20 cellular contexts compared by ENCODE assay signal in the genomic region with DNA sequence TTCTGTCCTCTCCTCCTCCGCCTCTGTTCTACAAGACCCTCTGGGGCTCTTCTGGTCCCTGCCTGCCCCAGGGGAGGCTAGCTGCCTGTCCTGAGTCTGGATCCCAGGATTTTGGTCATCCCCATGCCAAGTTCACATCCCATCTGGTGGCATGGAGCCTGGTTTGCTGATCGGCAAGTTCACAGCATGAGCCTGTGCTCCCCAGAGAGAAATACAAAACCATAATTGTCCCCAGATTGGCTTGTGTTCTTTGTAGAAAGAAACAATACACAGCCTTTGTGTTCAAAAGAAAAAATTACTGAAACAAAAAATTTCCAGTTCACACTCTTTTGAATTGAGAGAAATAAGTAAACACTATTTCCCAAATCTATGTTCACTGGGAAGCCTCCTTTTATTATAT.
DNase-seq lines count a peak whose midpoint lies in the region; ATAC-seq and TF ChIP-seq lines count a peak whose summit lies in the region.
"Had no signal": no experiment of that assay in that cellular context is flagged by ENCODE, and none has a peak within 500 bp of the region (broad histone marks: within the 10 kb centered on the region; RNA-seq: fewer than 3 reads in every experiment).

No MANE protein-coding gene starts in this region.

- no peaks in the 10 kb centered on the region for H3K4me1 ChIP-seq in neuronal stem cell (ENCODE audit: control insufficient read depth in 2 of 2, insufficient read depth in 1 of 2, low read depth in 1 of 2, low read length in 2 of 2)
- H3K4me1 ChIP-seq: heart right ventricle, lower lobe of right lung, suprapubic skin, vagina had no signal

- H3K4ac ChIP-seq in neuronal stem cell (ENCODE audit: low read length): no peak overlapping the region

- H3K9me3 ChIP-seq in neuronal stem cell (replicated peaks in 1 of 2; ENCODE audit: control insufficient read depth in 2 of 2, insufficient read depth in 1 of 2, low read depth in 1 of 2, low read length in 2 of 2): no peaks in the 10 kb centered on the region
- H3K9me3 ChIP-seq: suprapubic skin had no signal

- H3K14ac ChIP-seq in neuronal stem cell (ENCODE audit: low read length): no peak overlapping the region

- peaks cover 0 to 10% (median 0%) of the 10 kb centered on the region in 45 donors for H3K27me3 ChIP-seq in dorsolateral prefrontal cortex
- H3K27me3 ChIP-seq in neuronal stem cell (ENCODE audit: control insufficient read depth in 3 of 3, insufficient read depth in 3 of 3, low read depth in 1 of 3, low read length in 3 of 3): peaks cover 0 to under 1% (median 0%) of the 10 kb centered on the region in 3 experiments
- H3K27me3 ChIP-seq: vagina had no signal

- H3K36me3 ChIP-seq in neuronal stem cell (replicated peaks in 1 of 2; ENCODE audit: control insufficient read depth in 2 of 2, insufficient read depth in 2 of 2, low read length in 2 of 2): no peaks in the 10 kb centered on the region
- H3K36me3 ChIP-seq: heart right ventricle, lower lobe of right lung, suprapubic skin, vagina had no signal

- DNase-seq in COR-L47 (lab: John Stamatoyannopoulos, UW): peak; percentile 86
- DNase-seq in NCI-H2107 treated with DMSO at 0.1 percent for 48 hours (lab: John Stamatoyannopoulos, UW; ENCODE audit: unreplicated experiment): peak; percentile 58
- DNase-seq in dorsolateral prefrontal cortex: peak in 9 of 10 donors; percentile 49 to 80 (median 71)
- no peak for DNase-seq in neuronal stem cell (ENCODE audit: low spot score)
- DNase-seq in stimulated activated CD8-positive, alpha-beta memory T cell treated with anti-CD3 and anti-CD28 coated beads, Interleukin-4, amount 100 ng/mL, for 48 hours: no peak
- DNase-seq in NCI-H82 (lab: John Stamatoyannopoulos, UW): no peak
- DNase-seq in HCEC 1CT: no peak
- DNase-seq: ACHN; activated CD4-positive, alpha-beta T cell treated with anti-CD3 and anti-CD28 coated beads for 48 hours; activated CD8-positive, alpha-beta memory T cell treated with anti-CD3 and anti-CD28 coated beads, Interleukin-2, amount 10 ng/mL, durations not matched to agents 7 days and 5 days; heart right ventricle; lower lobe of right lung; NCI-H510A treated with DMSO at 0.1 percent for 48 hours; right cardiac atrium; SHP77 treated with DMSO at 0.1 percent for 48 hours; T-cell had no signal

- H3K4me3 ChIP-seq in dorsolateral prefrontal cortex (peak overlapping the region in 7 of 59 donors; percentile 2 to 29 (median 18)), neuronal stem cell (ENCODE audit: low read length in 2 of 2) (no peak overlapping the region)
- H3K4me3 ChIP-seq: heart right ventricle, lower lobe of right lung, suprapubic skin, vagina had no signal

- no peak overlapping the region for H2BK15ac ChIP-seq in neuronal stem cell (ENCODE audit: low read length)

- no peak overlapping the region for H2BK120ac ChIP-seq in neuronal stem cell (ENCODE audit: low read depth, low read length)

- ATAC-seq in HG03520 (IDR thresholded peaks at IDR 0.05; ENCODE audit: unreplicated experiment): no peak
- ATAC-seq: activated CD8-positive, alpha-beta memory T cell treated with anti-CD3 and anti-CD28 coated beads, Interleukin-2, amount 10 ng/mL, durations not matched to agents 7 days and 5 days; heart right ventricle; lower lobe of right lung; right cardiac atrium; T-cell had no signal

- H3K18ac ChIP-seq in neuronal stem cell (ENCODE audit: low read length): peak overlapping the region; percentile 36

- H3K4me2 ChIP-seq in neuronal stem cell (ENCODE audit: insufficient read depth, low read length, poor library complexity, severe bottlenecking): no peak overlapping the region

- no peak overlapping the region for H4K91ac ChIP-seq in neuronal stem cell (ENCODE audit: low read depth, low read length, poor library complexity)

- no peak overlapping the region for H3K9ac ChIP-seq in neuronal stem cell (ENCODE audit: low read depth, low read length, poor library complexity)

- H4K8ac ChIP-seq in neuronal stem cell (ENCODE audit: low read depth, low read length): no peak overlapping the region

- intact Hi-C loops in dorsolateral prefrontal cortex (cut with DNase I): loop anchor here in 1 of 2 donors (5.0 to 10.0 kb wide), 4 partner anchors 107 to 670 kb away; a partner anchor contains a TSS

- no peak overlapping the region for H2AFZ ChIP-seq in neuronal stem cell (ENCODE audit: low read length)

- no peaks in the 10 kb centered on the region for H3K79me1 ChIP-seq in neuronal stem cell (ENCODE audit: low read depth, low read length)

- H2BK12ac ChIP-seq in neuronal stem cell (ENCODE audit: low read length): no peak overlapping the region

- peak overlapping the region; percentile 38 for H3K23ac ChIP-seq in neuronal stem cell (ENCODE audit: low read depth, low read length, poor library complexity)

- H2BK5ac ChIP-seq in neuronal stem cell (ENCODE audit: low read length): no peak overlapping the region

- peak in 11 of 56 donors; percentile 9 to 40 (median 19) for TF ChIP-seq CTCF in dorsolateral prefrontal cortex (IDR thresholded peaks at IDR 0.05 in 54 of 56, conservative IDR thresholded peaks at IDR 0.05 in 2 of 56; ENCODE audit: low read depth in 1 of 56, partially characterized antibody in 56 of 56)

- WGBS in neuronal stem cell (ENCODE audit: extremely low coverage in 2 of 2, insufficient read length in 2 of 2, insufficient replicate concordance in 1 of 2), 2 donors: no CpG with 5 or more reads among the region's 2 CpGs

- H3K27ac ChIP-seq in dorsolateral prefrontal cortex: peak overlapping the region in 58 of 59 donors; percentile 14 to 96 (median 84)
- no peak overlapping the region for H3K27ac ChIP-seq in neuronal stem cell (replicated peaks; ENCODE audit: low read length)
- H3K27ac ChIP-seq: C4-2B, heart right ventricle, lower lobe of right lung, suprapubic skin, vagina had no signal

- H2AK5ac ChIP-seq in neuronal stem cell (ENCODE audit: low read depth, low read length): peak overlapping the region; percentile 82

Comparison
In these comparisons a context has a peak if more than half of its experiments do, and no peak if none do; other contexts are left out.
1. DNase-seq: peak in COR-L47 (single experiment), NCI-H2107 treated with DMSO at 0.1 percent for 48 hours (single experiment) and dorsolateral prefrontal cortex (9 of 10); none in neuronal stem cell (single experiment), stimulated activated CD8-positive, alpha-beta memory T cell treated with anti-CD3 and anti-CD28 coated beads, Interleukin-4, amount 100 ng/mL, for 48 hours (single experiment), NCI-H82 (single experiment) and HCEC 1CT (single experiment).